ENCODE assay signal across 19 cellular contexts in the genomic region with DNA sequence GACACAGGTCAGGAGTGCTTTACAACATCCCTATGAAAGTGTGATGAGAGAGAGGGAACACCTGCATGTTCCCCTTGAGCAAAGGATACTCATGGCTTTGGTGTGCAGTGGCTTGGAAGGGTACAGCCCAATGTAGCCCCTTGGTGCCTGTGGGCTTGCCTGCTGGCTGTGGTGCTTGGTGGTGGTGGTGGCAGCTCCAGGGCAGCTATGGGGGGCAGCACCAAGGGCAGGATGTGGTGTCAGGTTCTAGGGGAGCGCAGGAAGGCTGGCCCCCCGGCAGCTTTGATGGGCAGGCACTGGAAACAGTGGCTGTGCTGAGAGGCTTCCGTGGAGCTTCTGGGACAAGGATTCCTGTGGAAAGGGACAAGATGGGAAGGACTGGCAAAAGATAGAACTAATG.
"Had no signal": no experiment of that assay in that cellular context is flagged by ENCODE, and none has a peak within 500 bp of the region (broad histone marks: within the 10 kb centered on the region; RNA-seq: fewer than 3 reads in every experiment).

No MANE protein-coding gene starts in this region.

- DNase-seq: colonic mucosa; effector CD8-positive, alpha-beta T cell; heart left ventricle; hippocampal formation; kidney glomerular epithelial cell; mesendoderm; naive thymus-derived CD4-positive, alpha-beta T cell; nephron progenitor cell; ovary; sigmoid colon; stimulated activated CD4-positive, alpha-beta T cell treated with anti-CD3 and anti-CD28 coated beads, Interleukin-2, amount 100 ng/mL, for 24 hours; stimulated activated CD4-positive, alpha-beta T cell treated with anti-CD3 and anti-CD28 coated beads, Interleukin-4, amount 100 ng/mL, for 4 hours; stimulated activated naive CD4-positive, alpha-beta T cell; tibial artery; upper lobe of right lung had no signal

- H3K9me3 ChIP-seq: colonic mucosa, ovary, upper lobe of right lung had no signal

- H3K27me3 ChIP-seq: colonic mucosa, heart left ventricle, ovary, right atrium auricular region, sigmoid colon, tibial artery, upper lobe of right lung had no signal

- H3K36me3 ChIP-seq: colonic mucosa, heart left ventricle, ovary, right atrium auricular region, sigmoid colon, tibial artery, upper lobe of right lung had no signal

- H3K27ac ChIP-seq: colonic mucosa, heart left ventricle, ovary, right atrium auricular region, sigmoid colon, skin epidermis, tibial artery, upper lobe of right lung had no signal

- FAIRE-seq: endometrium, frontal cortex had no signal

- H3K4me3 ChIP-seq: colonic mucosa, heart left ventricle, ovary, right atrium auricular region, sigmoid colon, skin epidermis, tibial artery, upper lobe of right lung had no signal

- H3K4me1 ChIP-seq: colonic mucosa, heart left ventricle, right atrium auricular region, sigmoid colon, tibial artery, upper lobe of right lung had no signal
